Comparison of ENCODE assay signal across 20 cellular contexts in genomic region chr19:4482721-4483120, GRCh38. TPM values are rescaled to one million over a fixed set of nuclear protein-coding genes. Genes with fewer than 3 reads are reported as not detected.
A peak's percentile ranks its signal among the peaks of the same experiment; 100 is the strongest.
DNase-seq lines count a peak whose midpoint lies in the region; FAIRE-seq and TF ChIP-seq lines count a peak whose summit lies in the region.
"Had no signal": no experiment of that assay in that cellular context is flagged by ENCODE, and none has a peak within 500 bp of the region (broad histone marks: within the 10 kb centered on the region; RNA-seq: fewer than 3 reads in every experiment).

No MANE protein-coding gene starts in this region.

- no peak overlapping the region for H3K27ac Mint-ChIP-seq in H9
- no peak overlapping the region for H3K27ac Mint-ChIP-seq in chondrocyte (ENCODE audit: unreplicated experiment)
- H3K27ac Mint-ChIP-seq: B cell; CD8-positive, alpha-beta memory T cell; HFFc6; IgD-negative memory B cell had no signal

- no peaks in the 10 kb centered on the region for H4K20me1 ChIP-seq in H9 (ENCODE audit: control insufficient read depth, insufficient read depth, insufficient read length)
- peaks cover 4 to 16% of the 10 kb centered on the region in 2 experiments for H4K20me1 ChIP-seq in H1 (replicated peaks in 1 of 2; ENCODE audit: control insufficient read depth in 1 of 2, insufficient read depth in 2 of 2, low read length in 2 of 2)

- H4K5ac ChIP-seq in H9 (ENCODE audit: insufficient read length, low read depth, low read length): no peak overlapping the region
- H4K5ac ChIP-seq in H1 (ENCODE audit: insufficient read length, low read depth, low read length): no peak overlapping the region

- no peaks in the 10 kb centered on the region for H3K9me3 Mint-ChIP-seq in H9
- no peaks in the 10 kb centered on the region for H3K9me3 Mint-ChIP-seq in chondrocyte (ENCODE audit: low read depth)
- H3K9me3 Mint-ChIP-seq: CD8-positive, alpha-beta memory T cell; HFFc6; IgD-negative memory B cell had no signal

- H2BK120ac ChIP-seq in H9 (ENCODE audit: low read depth, low read length, poor library complexity, severe bottlenecking) (no peak overlapping the region), H1 (replicated peaks; ENCODE audit: low read depth, low read length) (no peak overlapping the region)

- H3K27me3 Mint-ChIP-seq in H9 (ENCODE audit: low read depth): no peaks in the 10 kb centered on the region
- no peaks in the 10 kb centered on the region for H3K27me3 Mint-ChIP-seq in chondrocyte (ENCODE audit: low read depth)
- H3K27me3 Mint-ChIP-seq: B cell; CD8-positive, alpha-beta memory T cell; IgD-negative memory B cell had no signal

- no peak for TF ChIP-seq POLR2A in H1 (IDR thresholded peaks at IDR 0.05; ENCODE audit: control extremely low read depth in 1 of 2, low read depth in 2 of 2, low read length in 2 of 2)

- H2BK12ac ChIP-seq in H9 (ENCODE audit: insufficient read length, low read depth, low read length) (no peak overlapping the region), H1 (ENCODE audit: low read depth, low read length) (no peak overlapping the region)

- no peak for TF ChIP-seq EP300 in H1 (IDR thresholded peaks at IDR 0.05; ENCODE audit: borderline replicate concordance in 1 of 2, low read depth in 2 of 2, low read length in 2 of 2)

- H3K79me1 ChIP-seq in H9 (ENCODE audit: insufficient read depth, low read depth, low read length, poor library complexity, severe bottlenecking): no peaks in the 10 kb centered on the region
- peaks cover 5% of the 10 kb centered on the region for H3K79me1 ChIP-seq in H1 (ENCODE audit: low read depth, low read length)

- H4K91ac ChIP-seq in H9 (ENCODE audit: insufficient read length, low read depth, low read length) (no peak overlapping the region), H1 (replicated peaks; ENCODE audit: insufficient read length, low read length) (no peak overlapping the region)

- H3K23me2 ChIP-seq in H9 (ENCODE audit: insufficient read length, low read depth, low read length, poor library complexity, severe bottlenecking) (no peaks in the 10 kb centered on the region), H1 (ENCODE audit: low read depth, low read length) (no peaks in the 10 kb centered on the region)

- H2AK5ac ChIP-seq in H9 (ENCODE audit: insufficient read length, low read length) (no peak overlapping the region), H1 (ENCODE audit: low read depth, low read length) (no peak overlapping the region)

- H3K9ac ChIP-seq in H9 (ENCODE audit: extremely low read depth, insufficient read length, low read length) (no peak overlapping the region), H1 (replicated peaks in 1 of 4; ENCODE audit: extremely low read depth in 1 of 4, low read depth in 3 of 4, low read length in 3 of 4) (no peak overlapping the region)
- H3K9ac ChIP-seq: BLaER1 treated with 17β-estradiol and CSF1 and Interleukin-3, amounts not matched to agents 10 nM and 100 nM had no signal

- H3K14ac ChIP-seq in H9 (ENCODE audit: insufficient read depth, low read length) (no peak overlapping the region), H1 (ENCODE audit: insufficient read length) (no peak overlapping the region)

- no peak for TF ChIP-seq CTCF in H9 (conservative IDR thresholded peaks at IDR 0.05)
- TF ChIP-seq CTCF in H1 (IDR thresholded peaks at IDR 0.05; ENCODE audit: control extremely low read depth in 1 of 3, insufficient read depth in 1 of 3, low read depth in 1 of 3, low read length in 3 of 3): no peak
- no peak for TF ChIP-seq CTCF in chondrocyte (IDR thresholded peaks at IDR 0.05)

- H3K4me1 Mint-ChIP-seq in H9 (no peaks in the 10 kb centered on the region), chondrocyte (ENCODE audit: low read depth) (no peaks in the 10 kb centered on the region)
- H3K4me1 Mint-ChIP-seq: B cell, IgD-negative memory B cell had no signal

- TF ChIP-seq RAD21 in H1 (IDR thresholded peaks at IDR 0.05 in 1 of 2, conservative IDR thresholded peaks at IDR 0.05 in 1 of 2; ENCODE audit: low read depth in 2 of 2, low read length in 2 of 2): no peak

- no peak overlapping the region for H4K8ac ChIP-seq in H9 (replicated peaks; ENCODE audit: insufficient read length, low read depth, low read length)
- peak overlapping the region; percentile 28; the same call in 1 of the 2 replicates for H4K8ac ChIP-seq in H1 (ENCODE audit: extremely low read depth, insufficient read depth, low read length)

- H3K27me3 ChIP-seq in H9 (ENCODE audit: insufficient read depth, low read length) (no peaks in the 10 kb centered on the region), H1 (replicated peaks in 1 of 4; ENCODE audit: control insufficient read depth in 3 of 4, extremely low read depth in 1 of 4, insufficient read depth in 3 of 4, low read length in 3 of 4) (no peaks in the 10 kb centered on the region)
- H3K27me3 ChIP-seq: BLaER1 treated with 17β-estradiol and CSF1 and Interleukin-3, amounts not matched to agents 10 nM and 100 nM had no signal

- no peak overlapping the region for H2BK15ac ChIP-seq in H9 (ENCODE audit: low read depth, low read length)
- H2BK15ac ChIP-seq in H1 (ENCODE audit: low read length): no peak overlapping the region

- no peaks in the 10 kb centered on the region for H3K79me2 ChIP-seq in H9 (ENCODE audit: insufficient read depth, low read length)
- no peaks in the 10 kb centered on the region for H3K79me2 ChIP-seq in H1 (ENCODE audit: control insufficient read depth in 1 of 2, insufficient read depth in 2 of 2, low read length in 2 of 2)

- peaks cover 2 to 27% (median 8%) of the 10 kb centered on the region in 4 experiments; a peak in 7 of 8 replicates for H3K36me3 ChIP-seq in H1 (ENCODE audit: control insufficient read depth in 2 of 4, insufficient read depth in 4 of 4, low read length in 3 of 4)

- no peak overlapping the region for H3T11ph ChIP-seq in H9 (ENCODE audit: low read length)

- H3K23ac ChIP-seq in H9 (ENCODE audit: insufficient read length, low read depth, low read length) (no peak overlapping the region), H1 (ENCODE audit: insufficient read length) (no peak overlapping the region)

- H3K56ac ChIP-seq in H9 (ENCODE audit: insufficient read length, low read depth, low read length): no peak overlapping the region
- H3K56ac ChIP-seq in H1 (replicated peaks; ENCODE audit: insufficient read length, low read depth, low read length): no peak overlapping the region

- CTCF ChIA-PET in H1 (lab: Charles Lee; ENCODE audit: partially characterized antibody): no interaction called here

- H2BK5ac ChIP-seq in H9 (ENCODE audit: insufficient read length, low read length): no peak overlapping the region
- no peak overlapping the region for H2BK5ac ChIP-seq in H1 (ENCODE audit: low read depth, low read length)

- no peak overlapping the region for H3K27ac ChIP-seq in H9 (ENCODE audit: insufficient read length, low read depth, low read length)
- H3K27ac ChIP-seq in H1 (ENCODE audit: low read depth, low read length): no peak overlapping the region
- H3K27ac ChIP-seq: BLaER1 treated with 17β-estradiol and CSF1 and Interleukin-3, amounts not matched to agents 10 nM and 100 nM had no signal

- H2AFZ ChIP-seq in H9 (ENCODE audit: low read length) (no peak overlapping the region), H1 (ENCODE audit: low read length) (no peak overlapping the region)

- H3K4ac ChIP-seq in H9 (ENCODE audit: low read depth, low read length) (no peak overlapping the region), H1 (replicated peaks; ENCODE audit: insufficient read length, low read depth, low read length) (no peak overlapping the region)

- no peaks in the 10 kb centered on the region for H3K9me3 ChIP-seq in H9 (ENCODE audit: control insufficient read depth, low read depth, low read length)
- H3K9me3 ChIP-seq in H1 (ENCODE audit: insufficient read depth in 2 of 2, low read depth in 1 of 2, low read length in 1 of 2): no peaks in the 10 kb centered on the region
- H3K9me3 ChIP-seq: BLaER1 treated with 17β-estradiol and CSF1 and Interleukin-3, amounts not matched to agents 10 nM and 100 nM had no signal

- POLR2A ChIA-PET in H1 (lab: Charles Lee; ENCODE audit: partially characterized antibody): interaction anchor here (0.7 to 1.3 kb wide), 5 partner anchors 8 to 122 kb away, joined by 3 to 6 read pairs (median 3); partner anchors contain the start of gene PLIN4

- no peak overlapping the region for H3K4me3 ChIP-seq in H1 (ENCODE audit: extremely low read depth in 1 of 4, insufficient read depth in 2 of 4, low read depth in 3 of 4, low read length in 4 of 4)
- H3K4me3 ChIP-seq: BLaER1 treated with 17β-estradiol and CSF1 and Interleukin-3, amounts not matched to agents 10 nM and 100 nM had no signal

- no peak overlapping the region for H2BK20ac ChIP-seq in H9 (ENCODE audit: low read depth, low read length, poor library complexity, severe bottlenecking)
- no peak overlapping the region for H2BK20ac ChIP-seq in H1 (ENCODE audit: low read length)

- FAIRE-seq in H1 (lab: Jason Lieb, UNC): no peak
- FAIRE-seq: D721Med, G401.6, GM12891, HepG2 had no signal

- H3K36me3 Mint-ChIP-seq in H9 (ENCODE audit: insufficient read depth in 1 of 3, low read depth in 3 of 3) (peaks cover 17 to 49% (median 44%) of the 10 kb centered on the region in 3 experiments; a peak in 6 of 7 replicates), chondrocyte (ENCODE audit: low read depth) (peaks cover 11% of the 10 kb centered on the region)

- H3K4me2 ChIP-seq in H9 (ENCODE audit: insufficient read depth, insufficient read length, low read length) (no peak overlapping the region), H1 (ENCODE audit: insufficient read depth in 1 of 2, low read depth in 2 of 2, low read length in 2 of 2) (no peak overlapping the region)
- H3K4me2 ChIP-seq: BLaER1 treated with 17β-estradiol and CSF1 and Interleukin-3, amounts not matched to agents 10 nM and 100 nM had no signal

- no peak overlapping the region for H3K4me3 Mint-ChIP-seq in H9
- no peak overlapping the region for H3K4me3 Mint-ChIP-seq in chondrocyte (ENCODE audit: unreplicated experiment)
- H3K4me3 Mint-ChIP-seq: B cell; CD8-positive, alpha-beta memory T cell; HFFc6 had no signal

- no CpG with 5 or more reads among the region's 17 CpGs for WGBS in H9 (ENCODE audit: extremely low coverage, insufficient read length, low lambda C conversion rate)
- 85% methylated on average over 17 of the region's 17 CpGs; no CpG with 5 or more reads in 1 of the 2 experiments for WGBS in H1 (ENCODE audit: extremely low coverage in 1 of 2, insufficient coverage in 1 of 2, insufficient read length in 1 of 2, insufficient replicate concordance in 2 of 2, low coverage in 1 of 2, low lambda C conversion rate in 2 of 2, missing lambda C conversion rate in 1 of 2), 2 experiments

- DNase-seq in H9 (peak; percentile 37), H1 (ENCODE audit: low read depth in 1 of 2, low spot score in 2 of 2) (no peak), iPS-NIHi7 (ENCODE audit: extremely low spot score) (peak; percentile 14), middle frontal gyrus (ENCODE audit: extremely low spot score, low spot score) (no peak), chondrocyte (ENCODE audit: low spot score) (no peak)
- DNase-seq in activated CD8-positive, alpha-beta memory T cell treated with anti-CD3 and anti-CD28 coated beads, Interleukin-2, amount 50 U/mL, for 4 hours: no peak
- DNase-seq: CD8-positive, alpha-beta memory T cell; COR-L47; GOT3; HCEC 1CT; HFFc6; KBM-7 had no signal

- H3K18ac ChIP-seq in H9 (ENCODE audit: insufficient read length, low read depth, low read length): no peak overlapping the region
- no peak overlapping the region for H3K18ac ChIP-seq in H1 (ENCODE audit: extremely low read depth, low read length)

- no peaks in the 10 kb centered on the region; the same call in 1 of the 2 replicates for H3K4me1 ChIP-seq in H9 (ENCODE audit: insufficient read depth, low read length)
- no peaks in the 10 kb centered on the region for H3K4me1 ChIP-seq in H1 (replicated peaks in 1 of 4; ENCODE audit: control insufficient read depth in 3 of 4, insufficient read depth in 4 of 4, low read length in 3 of 4)
- H3K4me1 ChIP-seq: BLaER1 treated with 17β-estradiol and CSF1 and Interleukin-3, amounts not matched to agents 10 nM and 100 nM had no signal

RNA-seq across cellular contexts. Expression of gene HDGFL2, which starts 10.6 kb away (rescaled TPM):
- total RNA-seq in H9 (2021) (108 and 117 TPM in 2 replicates), chondrocyte (50.0 to 66.5 TPM (median 51.7 TPM) in 3 replicates)
- 102 and 106 TPM in 2 replicates for total RNA-seq in H1 (2021; fragmentation: NEBNext Ultra II Directional; extraction: Animal tissue kit (Norgen Biotek cat#: 25700))
- polyA plus RNA-seq in H1 (2011; rRNA removed): 31.1 and 46.8 TPM in 2 replicates
- polyA plus RNA-seq in H1 (2011; cell fraction: cytosol; rRNA removed): 60.2 TPM
- 76.7 TPM for polyA plus RNA-seq in H1 (2011; cell fraction: nucleus; rRNA removed)
- polyA plus RNA-seq in H1 (2012, experiment 1 of 2): 80.0 to 94.0 TPM (median 88.5 TPM) in 4 replicates
- 61.0 TPM for polyA plus RNA-seq in H1 (2012, experiment 2 of 2)
- polyA plus RNA-seq in H1 (2013, experiment 1 of 2): 61.1 TPM
- 57.8 TPM for polyA plus RNA-seq in H1 (2013, experiment 2 of 2)
- polyA minus RNA-seq in H1 (2011; rRNA and poly(A)+ RNA removed): 15.9 and 22.3 TPM in 2 replicates
- polyA minus RNA-seq in H1 (2011; cell fraction: cytosol; rRNA and poly(A)+ RNA removed): 37.7 TPM
- 33.9 TPM for polyA minus RNA-seq in H1 (2011; cell fraction: nucleus; rRNA and poly(A)+ RNA removed)

RNA-seq across cellular contexts. Expression of gene UBXN6, which starts 25.1 kb away (rescaled TPM):
- total RNA-seq in H9 (2021) (34.1 and 39.0 TPM in 2 replicates), chondrocyte (83.7 to 90.2 TPM (median 86.9 TPM) in 3 replicates)
- 28.0 and 29.9 TPM in 2 replicates for total RNA-seq in H1 (2021; fragmentation: NEBNext Ultra II Directional; extraction: Animal tissue kit (Norgen Biotek cat#: 25700))
- 43.8 and 63.0 TPM in 2 replicates for polyA plus RNA-seq in H1 (2011; rRNA removed)
- 32.6 TPM for polyA plus RNA-seq in H1 (2011; cell fraction: cytosol; rRNA removed)
- polyA plus RNA-seq in H1 (2011; cell fraction: nucleus; rRNA removed): 36.9 TPM
- 25.0 to 35.0 TPM (median 33.0 TPM) in 4 replicates for polyA plus RNA-seq in H1 (2012, experiment 1 of 2)
- 32.1 TPM for polyA plus RNA-seq in H1 (2012, experiment 2 of 2)
- polyA plus RNA-seq in H1 (2013, experiment 1 of 2): 25.5 TPM
- polyA plus RNA-seq in H1 (2013, experiment 2 of 2): 25.7 TPM
- polyA minus RNA-seq in H1 (2011; rRNA and poly(A)+ RNA removed): 11.3 and 12.9 TPM in 2 replicates
- polyA minus RNA-seq in H1 (2011; cell fraction: cytosol; rRNA and poly(A)+ RNA removed): 18.1 TPM
- polyA minus RNA-seq in H1 (2011; cell fraction: nucleus; rRNA and poly(A)+ RNA removed): 16.4 TPM

RNA-seq across cellular contexts. Expression of gene PLIN4, which starts 35.6 kb away (rescaled TPM):
- total RNA-seq in H9 (2021) (0.90 and 1.1 TPM in 2 replicates), chondrocyte (0.05 TPM in 2 of 3 replicates, not detected in the other)
- total RNA-seq in H1 (2021; fragmentation: NEBNext Ultra II Directional; extraction: Animal tissue kit (Norgen Biotek cat#: 25700)): 0.45 and 0.54 TPM in 2 replicates
- polyA plus RNA-seq in H1 (2011; rRNA removed): 0.35 and 0.67 TPM in 2 replicates
- polyA plus RNA-seq in H1 (2011; cell fraction: cytosol; rRNA removed): 0.69 TPM
- 2.5 TPM for polyA plus RNA-seq in H1 (2011; cell fraction: nucleus; rRNA removed)
- polyA plus RNA-seq in H1 (2012, experiment 1 of 2): 0.47 to 1.3 TPM (median 0.98 TPM) in 4 replicates
- polyA plus RNA-seq in H1 (2012, experiment 2 of 2): 0.45 TPM
- 0.20 TPM for polyA plus RNA-seq in H1 (2013, experiment 1 of 2)
- polyA plus RNA-seq in H1 (2013, experiment 2 of 2): 0.17 TPM
- 0.39 and 0.76 TPM in 2 replicates for polyA minus RNA-seq in H1 (2011; rRNA and poly(A)+ RNA removed)
- not detected for polyA minus RNA-seq in H1 (2011; cell fraction: cytosol; rRNA and poly(A)+ RNA removed)
- 0.50 TPM for polyA minus RNA-seq in H1 (2011; cell fraction: nucleus; rRNA and poly(A)+ RNA removed)
- total RNA-seq: HFFc6 had no signal

RNA-seq across cellular contexts. Expression of gene PLIN5, which starts 52.3 kb away (rescaled TPM):
- 2.7 and 3.9 TPM in 2 replicates for total RNA-seq in H9 (2021)
- 1.8 and 2.0 TPM in 2 replicates for total RNA-seq in H1 (2021; fragmentation: NEBNext Ultra II Directional; extraction: Animal tissue kit (Norgen Biotek cat#: 25700))
- 2.5 and 2.6 TPM in 2 replicates for polyA plus RNA-seq in H1 (2011; rRNA removed)
- polyA plus RNA-seq in H1 (2011; cell fraction: cytosol; rRNA removed): 4.0 TPM
- polyA plus RNA-seq in H1 (2011; cell fraction: nucleus; rRNA removed): 7.7 TPM
- 1.7 to 2.6 TPM (median 1.7 TPM) in 4 replicates for polyA plus RNA-seq in H1 (2012, experiment 1 of 2)
- polyA plus RNA-seq in H1 (2012, experiment 2 of 2): 1.2 TPM
- 1.1 TPM for polyA plus RNA-seq in H1 (2013, experiment 1 of 2)
- 0.96 TPM for polyA plus RNA-seq in H1 (2013, experiment 2 of 2)
- polyA minus RNA-seq in H1 (2011; rRNA and poly(A)+ RNA removed): 1.9 and 3.2 TPM in 2 replicates
- polyA minus RNA-seq in H1 (2011; cell fraction: cytosol; rRNA and poly(A)+ RNA removed): 3.2 TPM
- polyA minus RNA-seq in H1 (2011; cell fraction: nucleus; rRNA and poly(A)+ RNA removed): 6.3 TPM
- total RNA-seq in chondrocyte: not detected in 3 replicates
- total RNA-seq: A172; CD8-positive, alpha-beta memory T cell; HFFc6 had no signal
- polyA plus RNA-seq: IgD-negative memory B cell had no signal

RNA-seq across cellular contexts. Expression of gene LRG1, which starts 57.1 kb away (rescaled TPM):
- total RNA-seq in H9 (2021) (0.24 and 0.50 TPM in 2 replicates), chondrocyte (not detected in 3 replicates)
- total RNA-seq in H1 (2021; fragmentation: NEBNext Ultra II Directional; extraction: Animal tissue kit (Norgen Biotek cat#: 25700)): 0.36 and 0.48 TPM in 2 replicates
- 0.64 and 0.79 TPM in 2 replicates for polyA plus RNA-seq in H1 (2011; rRNA removed)
- 0.48 TPM for polyA plus RNA-seq in H1 (2011; cell fraction: cytosol; rRNA removed)
- 0.34 TPM for polyA plus RNA-seq in H1 (2011; cell fraction: nucleus; rRNA removed)
- polyA plus RNA-seq in H1 (2012, experiment 1 of 2): 0.28 to 1.1 TPM (median 0.51 TPM) in 4 replicates
- 0.50 TPM for polyA plus RNA-seq in H1 (2012, experiment 2 of 2)
- 1.3 TPM for polyA plus RNA-seq in H1 (2013, experiment 1 of 2)
- polyA plus RNA-seq in H1 (2013, experiment 2 of 2): 1.2 TPM
- 0.13 and 0.22 TPM in 2 replicates for polyA minus RNA-seq in H1 (2011; rRNA and poly(A)+ RNA removed)
- not detected for polyA minus RNA-seq in H1 (2011; cell fraction: cytosol; rRNA and poly(A)+ RNA removed)
- 0.20 TPM for polyA minus RNA-seq in H1 (2011; cell fraction: nucleus; rRNA and poly(A)+ RNA removed)
- total RNA-seq: CD8-positive, alpha-beta memory T cell; HFFc6 had no signal

Comparison
In these comparisons a context has a peak if more than half of its experiments do, and no peak if none do; other contexts are left out.
1. DNase-seq: peak in H9 (single experiment) and iPS-NIHi7 (single experiment); none in H1 (0 of 2), activated CD8-positive, alpha-beta memory T cell treated with anti-CD3 and anti-CD28 coated beads, Interleukin-2, amount 50 U/mL, for 4 hours (single experiment), middle frontal gyrus (single experiment) and chondrocyte (single experiment).